ENCODE assay signal across 23 cellular contexts in genomic region chr10:29437871-29438270, GRCh38.
"Had no signal": no experiment of that assay in that cellular context is flagged by ENCODE, and none has a peak within 500 bp of the region (broad histone marks: within the 10 kb centered on the region; RNA-seq: fewer than 3 reads in every experiment).

No MANE protein-coding gene starts in this region.

- H3K27ac ChIP-seq: neural progenitor cell, right atrium auricular region, tibial nerve had no signal

- H3K9ac ChIP-seq: neural progenitor cell had no signal

- H3K36me3 ChIP-seq: neural progenitor cell, right atrium auricular region had no signal

- H3K27me3 Mint-ChIP-seq: activated CD4-positive, alpha-beta memory T cell treated with anti-CD3 and anti-CD28 coated beads for 36 hours; activated CD4-positive, alpha-beta T cell treated with anti-CD3 and anti-CD28 coated beads, Interleukin-2, amount 10 ng/mL, durations not matched to agents 24 days and 14 days; activated naive CD4-positive, alpha-beta T cell treated with anti-CD3 and anti-CD28 coated beads, Interleukin-2, amount 10 ng/mL, durations not matched to agents 7 days and 5 days; T-helper 17 cell had no signal

- H3K27ac Mint-ChIP-seq: activated CD4-positive, alpha-beta memory T cell treated with anti-CD3 and anti-CD28 coated beads for 36 hours; activated CD4-positive, alpha-beta T cell treated with anti-CD3 and anti-CD28 coated beads, Interleukin-2, amount 10 ng/mL, durations not matched to agents 24 days and 14 days; activated naive CD4-positive, alpha-beta T cell treated with anti-CD3 and anti-CD28 coated beads, Interleukin-2, amount 10 ng/mL, durations not matched to agents 7 days and 5 days; activated T-helper 1 cell treated with anti-CD3 and anti-CD28 coated beads, Interleukin-12 subunit alpha, Interleukin-12 subunit beta, Interleukin-2, Interleukin-4 antibody, amounts not matched to agents 30 ng/mL and 10 ng/mL and 1 ng/mL, durations not matched to agents 14 hours and 24 hours and 36 hours; mesothelial cell of epicardium; naive thymus-derived CD8-positive, alpha-beta T cell; neural progenitor cell; stimulated activated naive B cell treated with anti-CD40 and anti-IgM and Interleukin-4, amounts not matched to agents 10 μg/mL and 1 μg/mL and 100 μg/mL, for 72 hours; T-helper 17 cell had no signal

- H3K4me1 ChIP-seq: neural progenitor cell, right atrium auricular region, tibial nerve had no signal

- ATAC-seq: left cardiac atrium; left ventricle myocardium superior; naive thymus-derived CD8-positive, alpha-beta T cell; stimulated activated naive B cell treated with anti-CD40 and anti-IgM and Interleukin-4, amounts not matched to agents 10 μg/mL and 1 μg/mL and 100 μg/mL, for 72 hours; T-helper 17 cell had no signal

- FAIRE-seq: frontal cortex had no signal

- H3K4me3 ChIP-seq: neural progenitor cell, right atrium auricular region, tibial nerve had no signal

- H2AFZ ChIP-seq: neural progenitor cell had no signal

- H3K27me3 ChIP-seq: neural progenitor cell, right atrium auricular region, tibial nerve had no signal

- H3K4me1 Mint-ChIP-seq: activated CD4-positive, alpha-beta T cell treated with anti-CD3 and anti-CD28 coated beads, Interleukin-2, amount 10 ng/mL, durations not matched to agents 24 days and 14 days; activated naive CD4-positive, alpha-beta T cell treated with anti-CD3 and anti-CD28 coated beads, Interleukin-2, amount 10 ng/mL, durations not matched to agents 7 days and 5 days; mesothelial cell of epicardium; stimulated activated naive B cell treated with anti-CD40 and anti-IgM and Interleukin-4, amounts not matched to agents 10 μg/mL and 1 μg/mL and 100 μg/mL, for 72 hours had no signal

- H3K4me3 Mint-ChIP-seq: activated CD4-positive, alpha-beta memory T cell treated with anti-CD3 and anti-CD28 coated beads for 36 hours; activated CD4-positive, alpha-beta T cell treated with anti-CD3 and anti-CD28 coated beads, Interleukin-2, amount 10 ng/mL, durations not matched to agents 24 days and 14 days; activated naive CD4-positive, alpha-beta T cell treated with anti-CD3 and anti-CD28 coated beads, Interleukin-2, amount 10 ng/mL, durations not matched to agents 7 days and 5 days; activated T-helper 1 cell treated with anti-CD3 and anti-CD28 coated beads, Interleukin-12 subunit alpha, Interleukin-12 subunit beta, Interleukin-2, Interleukin-4 antibody, amounts not matched to agents 30 ng/mL and 10 ng/mL and 1 ng/mL, durations not matched to agents 14 hours and 24 hours and 36 hours; naive thymus-derived CD8-positive, alpha-beta T cell; neural progenitor cell; stimulated activated naive B cell treated with anti-CD40 and anti-IgM and Interleukin-4, amounts not matched to agents 10 μg/mL and 1 μg/mL and 100 μg/mL, for 72 hours; T-helper 17 cell had no signal

- H3K36me3 Mint-ChIP-seq: neural progenitor cell had no signal

- DNase-seq: activated CD4-positive, alpha-beta memory T cell treated with anti-CD3 and anti-CD28 coated beads for 36 hours; activated CD4-positive, alpha-beta T cell treated with anti-CD3 and anti-CD28 coated beads, Interleukin-2, amount 10 ng/mL, durations not matched to agents 24 days and 14 days; activated CD4-positive, CD25-positive, alpha-beta regulatory T cell treated with anti-CD3 and anti-CD28 coated beads, Interleukin-2, amount 50 U/mL, for 72 hours; activated CD8-positive, alpha-beta memory T cell treated with anti-CD3 and anti-CD28 coated beads, Interleukin-2, amount 50 U/mL, for 4 hours; activated effector memory CD4-positive, alpha-beta T cell treated with anti-CD3 and anti-CD28 coated beads, Interleukin-2, amount 50 U/mL, for 16 hours; activated naive CD4-positive, alpha-beta T cell treated with anti-CD3 and anti-CD28 coated beads, Interleukin-2, amount 10 ng/mL, durations not matched to agents 7 days and 5 days; activated T-cell treated with anti-CD3 and anti-CD28 coated beads, Interleukin-2, amount 50 U/mL, for 1 hour; amniotic stem cell; caudate nucleus; islet precursor cell; left cardiac atrium; left ventricle myocardium superior; naive thymus-derived CD8-positive, alpha-beta T cell; stimulated activated CD4-positive, alpha-beta T cell treated with anti-CD3 and anti-CD28 coated beads, Interleukin-15, amount 100 ng/mL, for 24 hours; stimulated activated CD4-positive, alpha-beta T cell treated with anti-CD3 and anti-CD28 coated beads, Interleukin-2, amount 100 ng/mL, for 24 hours; stimulated activated naive B cell treated with anti-CD40 and anti-IgM and Interleukin-4, amounts not matched to agents 10 μg/mL and 1 μg/mL and 100 μg/mL, for 72 hours; T-helper 17 cell had no signal

- H3K4me2 ChIP-seq: neural progenitor cell had no signal
